Comparison of ENCODE assay signal across 30 cellular contexts in the genomic region with DNA sequence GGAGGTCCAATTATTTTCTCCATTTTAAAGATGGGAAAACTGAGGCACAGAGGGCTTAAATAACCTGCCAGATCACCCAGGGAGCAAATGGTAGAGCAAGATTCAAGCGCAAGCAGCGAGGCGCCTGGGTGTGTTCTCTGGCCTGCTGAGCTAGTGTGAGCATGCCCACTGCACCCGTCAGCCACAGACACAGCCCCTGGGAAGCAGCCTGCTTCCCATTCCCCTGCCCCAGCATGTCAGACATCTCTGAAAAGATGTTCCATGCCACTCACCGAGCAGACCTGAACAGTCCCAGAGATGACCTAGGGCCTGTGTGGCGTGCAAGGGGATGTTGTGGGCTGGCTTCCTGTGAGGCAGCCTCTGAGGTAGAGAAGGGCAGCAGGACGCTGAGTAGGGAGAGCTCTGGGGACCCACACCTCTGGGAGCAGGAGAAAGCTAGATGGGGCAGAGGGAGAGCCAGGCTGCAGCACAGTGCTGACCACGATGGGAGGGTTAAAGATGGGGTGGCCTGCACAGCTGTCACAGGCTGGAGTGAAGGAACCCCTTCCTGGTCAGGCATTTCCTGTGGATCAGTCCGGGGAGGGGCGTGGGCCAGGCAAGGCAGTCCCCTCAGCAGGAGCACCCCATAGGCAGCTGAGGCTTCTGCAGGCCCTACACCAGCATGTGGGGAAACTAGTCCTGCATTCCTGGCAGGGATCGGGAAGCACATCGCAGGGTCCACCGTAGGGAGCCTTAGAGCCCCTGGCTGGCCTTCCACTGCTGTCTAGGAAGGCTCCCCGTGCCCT.
DNase-seq lines count a peak whose midpoint lies in the region; ATAC-seq, FAIRE-seq and TF ChIP-seq lines count a peak whose summit lies in the region.
"Had no signal": no experiment of that assay in that cellular context is flagged by ENCODE, and none has a peak within 500 bp of the region (broad histone marks: within the 10 kb centered on the region; RNA-seq: fewer than 3 reads in every experiment).

No MANE protein-coding gene starts in this region.

- ATAC-seq in DND-41 (ENCODE audit: insufficient read depth, low read depth) = peak; percentile 33; the same call in 1 of the 3 replicates
- no peak for ATAC-seq in HG02973 (IDR thresholded peaks at IDR 0.05; ENCODE audit: unreplicated experiment)
- ATAC-seq in GM18498 (IDR thresholded peaks at IDR 0.05; ENCODE audit: unreplicated experiment) = no peak
- ATAC-seq: activated CD4-positive, alpha-beta T cell treated with anti-CD3 and anti-CD28 coated beads for 36 hours; activated CD8-positive, alpha-beta memory T cell treated with anti-CD3 and anti-CD28 coated beads, Interleukin-2, amount 10 ng/mL, durations not matched to agents 7 days and 5 days had no signal

- H3K14ac ChIP-seq in H9 (ENCODE audit: insufficient read depth, low read length) (peak overlapping the region; percentile 16; the same call in 1 of the 2 replicates), H1 (ENCODE audit: insufficient read length) (no peak overlapping the region)

- peaks cover 7% of the 10 kb centered on the region for H3K27me3 ChIP-seq in DND-41 (ENCODE audit: insufficient read depth, low read length, poor library complexity)
- H3K27me3 ChIP-seq in H9 (ENCODE audit: insufficient read depth, low read length) = no peaks in the 10 kb centered on the region
- no peaks in the 10 kb centered on the region for H3K27me3 ChIP-seq in H1 (replicated peaks in 1 of 4; ENCODE audit: control insufficient read depth in 3 of 4, extremely low read depth in 1 of 4, insufficient read depth in 3 of 4, low read length in 3 of 4)
- H3K27me3 ChIP-seq: ascending aorta, dorsolateral prefrontal cortex, left lung had no signal

- TF ChIP-seq POLR2A in H1 (IDR thresholded peaks at IDR 0.05; ENCODE audit: control extremely low read depth in 1 of 2, low read depth in 2 of 2, low read length in 2 of 2) = no peak

- no peak overlapping the region for H3K56ac ChIP-seq in H9 (ENCODE audit: insufficient read length, low read depth, low read length)
- H3K56ac ChIP-seq in H1 (replicated peaks; ENCODE audit: insufficient read length, low read depth, low read length) = no peak overlapping the region

- H3K4me1 Mint-ChIP-seq in H9 = peaks cover 12 to 17% of the 10 kb centered on the region in 2 experiments
- peaks cover 19% of the 10 kb centered on the region for H3K4me1 Mint-ChIP-seq in nephron progenitor cell
- peaks cover 17% of the 10 kb centered on the region for H3K4me1 Mint-ChIP-seq in osteocyte (ENCODE audit: unreplicated experiment)
- H3K4me1 Mint-ChIP-seq: activated naive CD4-positive, alpha-beta T cell treated with anti-CD3 and anti-CD28 coated beads, Interleukin-2, amount 50 U/mL, for 24 hours; T-cell had no signal

- H2BK120ac ChIP-seq in H9 (ENCODE audit: low read depth, low read length, poor library complexity, severe bottlenecking) (no peak overlapping the region), H1 (replicated peaks; ENCODE audit: low read depth, low read length) (no peak overlapping the region)

- TF ChIP-seq RAD21 in H1 (IDR thresholded peaks at IDR 0.05 in 1 of 2, conservative IDR thresholded peaks at IDR 0.05 in 1 of 2; ENCODE audit: low read depth in 2 of 2, low read length in 2 of 2) = no peak

- no peaks in the 10 kb centered on the region for H3K4me1 ChIP-seq in DND-41 (ENCODE audit: insufficient read depth, low read length)
- no peaks in the 10 kb centered on the region for H3K4me1 ChIP-seq in H9 (ENCODE audit: insufficient read depth, low read length)
- H3K4me1 ChIP-seq in H1 (replicated peaks in 1 of 4; ENCODE audit: control insufficient read depth in 3 of 4, insufficient read depth in 4 of 4, low read length in 3 of 4) = peaks cover 0 to 5% (median 0%) of the 10 kb centered on the region in 4 experiments; a peak in 2 of 7 replicates

- no peak overlapping the region for H4K5ac ChIP-seq in H9 (ENCODE audit: insufficient read length, low read depth, low read length)
- H4K5ac ChIP-seq in H1 (ENCODE audit: insufficient read length, low read depth, low read length) = no peak overlapping the region

- H2BK12ac ChIP-seq in H9 (ENCODE audit: insufficient read length, low read depth, low read length) = no peak overlapping the region
- peak overlapping the region; percentile 35; the same call in 1 of the 2 replicates for H2BK12ac ChIP-seq in H1 (ENCODE audit: low read depth, low read length)

- H3K27ac ChIP-seq in DND-41 (ENCODE audit: low read length) (no peak overlapping the region), H9 (ENCODE audit: insufficient read length, low read depth, low read length) (no peak overlapping the region), H1 (ENCODE audit: low read depth, low read length) (no peak overlapping the region)
- H3K27ac ChIP-seq: ascending aorta, C4-2B, GM23248, left lung had no signal

- no peak overlapping the region for H3K23ac ChIP-seq in H9 (ENCODE audit: insufficient read length, low read depth, low read length)
- no peak overlapping the region for H3K23ac ChIP-seq in H1 (ENCODE audit: insufficient read length)

- H2BK5ac ChIP-seq in H9 (ENCODE audit: insufficient read length, low read length) = no peak overlapping the region
- no peak overlapping the region for H2BK5ac ChIP-seq in H1 (ENCODE audit: low read depth, low read length)

- H3K79me2 ChIP-seq in DND-41 (ENCODE audit: insufficient read depth, low read length) (no peaks in the 10 kb centered on the region), H9 (ENCODE audit: insufficient read depth, low read length) (no peaks in the 10 kb centered on the region), H1 (ENCODE audit: control insufficient read depth in 1 of 2, insufficient read depth in 2 of 2, low read length in 2 of 2) (no peaks in the 10 kb centered on the region)

- H4K20me1 ChIP-seq in DND-41 (ENCODE audit: insufficient read depth, low read length) (peaks cover 3% of the 10 kb centered on the region; the same call in 1 of the 2 replicates), H9 (ENCODE audit: control insufficient read depth, insufficient read depth, insufficient read length) (no peaks in the 10 kb centered on the region), H1 (replicated peaks in 1 of 2; ENCODE audit: control insufficient read depth in 1 of 2, insufficient read depth in 2 of 2, low read length in 2 of 2) (no peaks in the 10 kb centered on the region)

- H2AK5ac ChIP-seq in H9 (ENCODE audit: insufficient read length, low read length) (no peak overlapping the region), H1 (ENCODE audit: low read depth, low read length) (no peak overlapping the region)

- H3K4me3 ChIP-seq in DND-41 (ENCODE audit: low read depth in 1 of 2, low read length in 2 of 2) (no peak overlapping the region), H1 (ENCODE audit: extremely low read depth in 1 of 4, insufficient read depth in 2 of 4, low read depth in 3 of 4, low read length in 4 of 4) (no peak overlapping the region)
- H3K4me3 ChIP-seq: ascending aorta, dorsolateral prefrontal cortex, GM23248, left lung had no signal

- no peaks in the 10 kb centered on the region; a peak in 1 of 5 replicates for H3K9me3 Mint-ChIP-seq in H9
- H3K9me3 Mint-ChIP-seq in nephron progenitor cell = no peaks in the 10 kb centered on the region
- H3K9me3 Mint-ChIP-seq in osteocyte (ENCODE audit: unreplicated experiment) = no peaks in the 10 kb centered on the region
- H3K9me3 Mint-ChIP-seq: activated naive CD4-positive, alpha-beta T cell treated with anti-CD3 and anti-CD28 coated beads, Interleukin-2, amount 50 U/mL, for 24 hours; activated T-helper 1 cell treated with anti-CD3 and anti-CD28 coated beads, Interleukin-12 subunit alpha, Interleukin-12 subunit beta, Interleukin-2, Interleukin-4 antibody, amounts not matched to agents 30 ng/mL and 10 ng/mL and 1 ng/mL, durations not matched to agents 14 hours and 24 hours and 36 hours; natural killer cell had no signal

- H4K8ac ChIP-seq in H9 (replicated peaks; ENCODE audit: insufficient read length, low read depth, low read length) (no peak overlapping the region), H1 (ENCODE audit: extremely low read depth, insufficient read depth, low read length) (peak overlapping the region; percentile 57)

- CTCF ChIA-PET in H1 (lab: Charles Lee; ENCODE audit: partially characterized antibody) = interaction anchor here (0.6 to 2.0 kb wide), 10 partner anchors 10 to 267 kb away, joined by 3 to 8 read pairs (median 4); no protein-coding TSS in a partner anchor

- no peaks in the 10 kb centered on the region for H3K36me3 ChIP-seq in DND-41 (ENCODE audit: insufficient read depth, low read length)
- no peaks in the 10 kb centered on the region for H3K36me3 ChIP-seq in H1 (ENCODE audit: control insufficient read depth in 2 of 4, insufficient read depth in 4 of 4, low read length in 3 of 4)
- H3K36me3 ChIP-seq: ascending aorta, left lung had no signal

- H3K23me2 ChIP-seq in H9 (ENCODE audit: insufficient read length, low read depth, low read length, poor library complexity, severe bottlenecking) (no peaks in the 10 kb centered on the region), H1 (ENCODE audit: low read depth, low read length) (no peaks in the 10 kb centered on the region)

- H3K27ac Mint-ChIP-seq in H9 (peak overlapping the region in 1 of 3 experiments; percentile 81; a peak in 1 of 7 replicates), nephron progenitor cell (peak overlapping the region; percentile 21), osteocyte (ENCODE audit: unreplicated experiment) (no peak overlapping the region)
- H3K27ac Mint-ChIP-seq: activated CD4-positive, alpha-beta T cell treated with anti-CD3 and anti-CD28 coated beads for 36 hours; activated CD8-positive, alpha-beta memory T cell treated with anti-CD3 and anti-CD28 coated beads, Interleukin-2, amount 10 ng/mL, durations not matched to agents 7 days and 5 days; activated T-helper 1 cell treated with anti-CD3 and anti-CD28 coated beads, Interleukin-12 subunit alpha, Interleukin-12 subunit beta, Interleukin-2, Interleukin-4 antibody, amounts not matched to agents 30 ng/mL and 10 ng/mL and 1 ng/mL, durations not matched to agents 14 hours and 24 hours and 36 hours; T-cell had no signal

- POLR2A ChIA-PET in H1 (lab: Charles Lee; ENCODE audit: partially characterized antibody) = no interaction called here

- no peak overlapping the region for H4K91ac ChIP-seq in H9 (ENCODE audit: insufficient read length, low read depth, low read length)
- peak overlapping the region; percentile 6 for H4K91ac ChIP-seq in H1 (replicated peaks; ENCODE audit: insufficient read length, low read length)

- no CpG with 5 or more reads among the region's 14 CpGs for WGBS in H9 (ENCODE audit: extremely low coverage, insufficient read length, low lambda C conversion rate)
- WGBS in H1 (ENCODE audit: extremely low coverage in 1 of 2, insufficient coverage in 1 of 2, insufficient read length in 1 of 2, insufficient replicate concordance in 2 of 2, low coverage in 1 of 2, low lambda C conversion rate in 2 of 2, missing lambda C conversion rate in 1 of 2), 2 experiments = 76% methylated on average over 14 of the region's 14 CpGs; no CpG with 5 or more reads in 1 of the 2 experiments

- H3K4me3 Mint-ChIP-seq in H9 (no peak overlapping the region; a peak in 1 of 5 replicates), nephron progenitor cell (no peak overlapping the region), osteocyte (ENCODE audit: unreplicated experiment) (no peak overlapping the region)
- H3K4me3 Mint-ChIP-seq: activated CD4-positive, alpha-beta T cell treated with anti-CD3 and anti-CD28 coated beads for 36 hours; activated CD8-positive, alpha-beta memory T cell treated with anti-CD3 and anti-CD28 coated beads, Interleukin-2, amount 10 ng/mL, durations not matched to agents 7 days and 5 days; activated naive CD4-positive, alpha-beta T cell treated with anti-CD3 and anti-CD28 coated beads, Interleukin-2, amount 50 U/mL, for 24 hours; activated T-helper 1 cell treated with anti-CD3 and anti-CD28 coated beads, Interleukin-12 subunit alpha, Interleukin-12 subunit beta, Interleukin-2, Interleukin-4 antibody, amounts not matched to agents 30 ng/mL and 10 ng/mL and 1 ng/mL, durations not matched to agents 14 hours and 24 hours and 36 hours; natural killer cell; T-cell had no signal

- no peak overlapping the region for H3K4ac ChIP-seq in H9 (ENCODE audit: low read depth, low read length)
- H3K4ac ChIP-seq in H1 (replicated peaks; ENCODE audit: insufficient read length, low read depth, low read length) = no peak overlapping the region

- no peak overlapping the region for H2BK15ac ChIP-seq in H9 (ENCODE audit: low read depth, low read length)
- H2BK15ac ChIP-seq in H1 (ENCODE audit: low read length) = 0 out of 2 replicates have a peak overlapping the region, but pooled peaks have one; percentile 40

- no peak for TF ChIP-seq EP300 in H1 (IDR thresholded peaks at IDR 0.05; ENCODE audit: borderline replicate concordance in 1 of 2, low read depth in 2 of 2, low read length in 2 of 2)

- H3T11ph ChIP-seq in H9 (ENCODE audit: low read length) = no peak overlapping the region

- H3K9me3 ChIP-seq in DND-41 (ENCODE audit: insufficient read depth, low read length, severe bottlenecking) = no peaks in the 10 kb centered on the region
- no peaks in the 10 kb centered on the region for H3K9me3 ChIP-seq in H9 (ENCODE audit: control insufficient read depth, low read depth, low read length)
- no peaks in the 10 kb centered on the region for H3K9me3 ChIP-seq in H1 (ENCODE audit: insufficient read depth in 2 of 2, low read depth in 1 of 2, low read length in 1 of 2)
- H3K9me3 ChIP-seq: ascending aorta, left lung had no signal

- H2AFZ ChIP-seq in DND-41 (ENCODE audit: low read depth, low read length) (no peak overlapping the region), H9 (ENCODE audit: low read length) (no peak overlapping the region), H1 (ENCODE audit: low read length) (no peak overlapping the region)
- H2AFZ ChIP-seq: GM23248 had no signal

- H2BK20ac ChIP-seq in H9 (ENCODE audit: low read depth, low read length, poor library complexity, severe bottlenecking) (no peak overlapping the region), H1 (ENCODE audit: low read length) (no peak overlapping the region)

- TF ChIP-seq CTCF in DND-41 (IDR thresholded peaks at IDR 0.05; ENCODE audit: borderline replicate concordance, extremely low read depth, low read length, poor library complexity, severe bottlenecking) = no peak
- TF ChIP-seq CTCF in H9 (conservative IDR thresholded peaks at IDR 0.05) = no peak
- no peak for TF ChIP-seq CTCF in H1 (IDR thresholded peaks at IDR 0.05; ENCODE audit: control extremely low read depth in 1 of 3, insufficient read depth in 1 of 3, low read depth in 1 of 3, low read length in 3 of 3)
- TF ChIP-seq CTCF in nephron progenitor cell (IDR thresholded peaks at IDR 0.05) = no peak
- TF ChIP-seq CTCF in osteocyte (IDR thresholded peaks at IDR 0.05) = no peak

- no peaks in the 10 kb centered on the region for H3K36me3 Mint-ChIP-seq in H9 (ENCODE audit: insufficient read depth in 1 of 3, low read depth in 3 of 3)
- H3K36me3 Mint-ChIP-seq in nephron progenitor cell (ENCODE audit: low read depth) = no peaks in the 10 kb centered on the region
- peaks cover 8% of the 10 kb centered on the region for H3K36me3 Mint-ChIP-seq in osteocyte (ENCODE audit: unreplicated experiment)
- H3K36me3 Mint-ChIP-seq: activated CD8-positive, alpha-beta memory T cell treated with anti-CD3 and anti-CD28 coated beads, Interleukin-2, amount 10 ng/mL, durations not matched to agents 7 days and 5 days; activated naive CD4-positive, alpha-beta T cell treated with anti-CD3 and anti-CD28 coated beads, Interleukin-2, amount 50 U/mL, for 24 hours; natural killer cell; T-cell had no signal

- H3K9ac ChIP-seq in DND-41 (ENCODE audit: low read depth, low read length) = no peak overlapping the region
- no peak overlapping the region for H3K9ac ChIP-seq in H9 (ENCODE audit: extremely low read depth, insufficient read length, low read length)
- no peak overlapping the region for H3K9ac ChIP-seq in H1 (replicated peaks in 1 of 4; ENCODE audit: extremely low read depth in 1 of 4, low read depth in 3 of 4, low read length in 3 of 4)
- H3K9ac ChIP-seq: GM23248 had no signal

- H3K4me2 ChIP-seq in DND-41 (ENCODE audit: insufficient read depth, low read length) (no peak overlapping the region), H9 (ENCODE audit: insufficient read depth, insufficient read length, low read length) (no peak overlapping the region), H1 (ENCODE audit: insufficient read depth in 1 of 2, low read depth in 2 of 2, low read length in 2 of 2) (no peak overlapping the region)

- H3K18ac ChIP-seq in H9 (ENCODE audit: insufficient read length, low read depth, low read length) (no peak overlapping the region), H1 (ENCODE audit: extremely low read depth, low read length) (no peak overlapping the region)

- H3K79me1 ChIP-seq in H9 (ENCODE audit: insufficient read depth, low read depth, low read length, poor library complexity, severe bottlenecking) (no peaks in the 10 kb centered on the region), H1 (ENCODE audit: low read depth, low read length) (no peaks in the 10 kb centered on the region)

- peaks cover 4% of the 10 kb centered on the region; the same call in 1 of the 2 replicates for H3K27me3 Mint-ChIP-seq in H9 (ENCODE audit: low read depth)
- peaks cover 13% of the 10 kb centered on the region for H3K27me3 Mint-ChIP-seq in nephron progenitor cell (ENCODE audit: low read depth, poor library complexity)
- H3K27me3 Mint-ChIP-seq in osteocyte (ENCODE audit: unreplicated experiment) = peaks cover 4% of the 10 kb centered on the region

- FAIRE-seq in H1 (lab: Jason Lieb, UNC) = no peak
- FAIRE-seq: endothelial cell of umbilical vein, HTR-8/SVneo, TTC549 had no signal

- no peak for DNase-seq in DND-41
- DNase-seq in H9 = peak; percentile 32
- DNase-seq in H1 (ENCODE audit: low read depth in 1 of 2, low spot score in 2 of 2) = no peak
- no peak for DNase-seq in nephron progenitor cell
- DNase-seq in T-helper 1 cell = no peak
- DNase-seq in osteocyte (ENCODE audit: extremely low spot score, unreplicated experiment) = no peak
- DNase-seq: activated CD4-positive, alpha-beta T cell treated with anti-CD3 and anti-CD28 coated beads for 36 hours; activated CD8-positive, alpha-beta memory T cell treated with anti-CD3 and anti-CD28 coated beads, Interleukin-2, amount 10 ng/mL, durations not matched to agents 7 days and 5 days; dorsolateral prefrontal cortex; GM23248; head of caudate nucleus; KG1; left lung; midbrain; natural killer cell; NCI-H1436; NCI-H446 treated with DMSO at 0.1 percent for 48 hours; OCI-M1; stimulated activated CD8-positive, alpha-beta memory T cell treated with anti-CD3 and anti-CD28 coated beads, Interleukin-4, amount 100 ng/mL, for 48 hours; T-cell; trophoblast cell had no signal
